8 cellular contexts compared by ENCODE assay signal in the genomic region with DNA sequence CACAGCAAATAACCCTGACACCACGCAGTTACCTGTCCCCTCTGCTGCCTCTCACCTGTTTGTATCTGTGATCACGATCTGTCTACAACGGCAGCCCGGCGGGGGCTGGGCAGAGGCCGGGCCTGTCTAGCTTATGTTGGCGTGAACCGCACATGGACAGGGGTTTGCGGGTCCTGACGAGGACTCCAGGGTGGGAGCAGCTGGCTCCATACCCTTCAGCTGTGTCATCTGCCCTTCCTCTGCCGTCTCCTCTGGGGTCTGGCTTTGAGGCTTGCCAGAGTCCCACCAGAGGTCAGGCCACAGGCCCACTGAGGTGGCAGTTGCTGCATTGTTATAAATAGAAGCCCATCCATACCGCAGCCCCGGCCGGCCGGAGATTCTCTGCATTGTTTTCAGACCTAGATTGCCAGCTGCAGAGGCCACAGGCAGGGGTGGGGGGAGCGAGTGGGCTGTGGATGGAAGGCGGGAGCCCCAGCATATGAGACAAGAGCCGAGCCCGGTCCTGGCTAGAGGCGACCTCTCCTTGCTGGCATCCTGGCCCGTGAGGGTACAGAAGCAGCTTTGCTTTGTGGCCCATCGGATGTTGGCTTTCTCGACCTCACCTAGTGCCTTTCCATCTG. TPM values are rescaled to one million over a fixed set of nuclear protein-coding genes. Genes with fewer than 3 reads are reported as not detected.
DNase-seq lines count a peak whose midpoint lies in the region; ATAC-seq and TF ChIP-seq lines count a peak whose summit lies in the region.

No MANE protein-coding gene starts in this region.

- H3K9me3 Mint-ChIP-seq in activated B cell treated with CpG ODN at 0.5 μM for 24 hours = peaks cover 4% of the 10 kb centered on the region
- H3K9me3 Mint-ChIP-seq in stimulated activated effector memory CD8-positive, alpha-beta T cell treated with anti-CD3 and anti-CD28 coated beads, Interleukin-12 subunit alpha, Interleukin-12 subunit beta, amount 100 ng/mL, for 72 hours = no peaks in the 10 kb centered on the region

- H3K27me3 Mint-ChIP-seq in activated B cell treated with CpG ODN at 0.5 μM for 24 hours = no peaks in the 10 kb centered on the region

- H3K36me3 Mint-ChIP-seq in activated B cell treated with CpG ODN at 0.5 μM for 24 hours (ENCODE audit: low read depth) = peaks cover 25% of the 10 kb centered on the region
- peaks cover 21% of the 10 kb centered on the region for H3K36me3 Mint-ChIP-seq in stimulated activated effector memory CD8-positive, alpha-beta T cell treated with anti-CD3 and anti-CD28 coated beads, Interleukin-12 subunit alpha, Interleukin-12 subunit beta, amount 100 ng/mL, for 72 hours

- POLR2A ChIA-PET in activated B cell treated with CpG ODN at 0.5 μM for 24 hours (lab: Charles Lee) = interaction anchor here (1.0 to 7.4 kb wide), 8 partner anchors 9 to 135 kb away, joined by 4 to 128 read pairs (median 10); a partner anchor contains a TSS

- DNase-seq in activated B cell treated with CpG ODN at 0.5 μM for 24 hours = peak; percentile 26
- peak; percentile 43 for DNase-seq in hepatic stellate cell (ENCODE audit: low spot score)
- no peak for DNase-seq in stimulated activated effector memory CD8-positive, alpha-beta T cell treated with anti-CD3 and anti-CD28 coated beads, Interleukin-12 subunit alpha, Interleukin-12 subunit beta, amount 100 ng/mL, for 72 hours (ENCODE audit: low spot score in 2 of 2)
- DNase-seq in NCI-H2196 treated with DMSO at 0.1 percent for 48 hours (lab: John Stamatoyannopoulos, UW; ENCODE audit: unreplicated experiment) = no peak
- DNase-seq in NCI-H1092 treated with DMSO at 0.1 percent for 48 hours (lab: John Stamatoyannopoulos, UW) = no peak

- intact Hi-C loops in activated B cell treated with CpG ODN at 0.5 μM for 24 hours (cut with micrococcal nuclease) = loop anchor here (1.0 to 10.0 kb wide), 3 partner anchors 14 to 96 kb away; no protein-coding TSS in a partner anchor

- peaks cover 17% of the 10 kb centered on the region for H3K4me1 Mint-ChIP-seq in activated B cell treated with CpG ODN at 0.5 μM for 24 hours
- peaks cover 40% of the 10 kb centered on the region for H3K4me1 Mint-ChIP-seq in stimulated activated effector memory CD8-positive, alpha-beta T cell treated with anti-CD3 and anti-CD28 coated beads, Interleukin-12 subunit alpha, Interleukin-12 subunit beta, amount 100 ng/mL, for 72 hours

- TF ChIP-seq CTCF in activated B cell treated with CpG ODN at 0.5 μM for 24 hours (IDR thresholded peaks at IDR 0.05) = no peak

- H3K27ac Mint-ChIP-seq in activated B cell treated with CpG ODN at 0.5 μM for 24 hours = peak overlapping the region; percentile 96
- peak overlapping the region; percentile 97 for H3K27ac Mint-ChIP-seq in stimulated activated effector memory CD8-positive, alpha-beta T cell treated with anti-CD3 and anti-CD28 coated beads, Interleukin-12 subunit alpha, Interleukin-12 subunit beta, amount 100 ng/mL, for 72 hours

- peak overlapping the region; percentile 87 for H3K4me3 Mint-ChIP-seq in activated B cell treated with CpG ODN at 0.5 μM for 24 hours
- H3K4me3 Mint-ChIP-seq in stimulated activated effector memory CD8-positive, alpha-beta T cell treated with anti-CD3 and anti-CD28 coated beads, Interleukin-12 subunit alpha, Interleukin-12 subunit beta, amount 100 ng/mL, for 72 hours = peak overlapping the region; percentile 73

- peak; percentile 4 for ATAC-seq in GM18517 (IDR thresholded peaks at IDR 0.05; ENCODE audit: unreplicated experiment)
- peak; percentile 13 for ATAC-seq in HG02852 (IDR thresholded peaks at IDR 0.05; ENCODE audit: unreplicated experiment)
- ATAC-seq in activated B cell treated with CpG ODN at 0.5 μM for 24 hours (ENCODE audit: low read depth) = peak; percentile 32
- peak; percentile 4 for ATAC-seq in stimulated activated effector memory CD8-positive, alpha-beta T cell treated with anti-CD3 and anti-CD28 coated beads, Interleukin-12 subunit alpha, Interleukin-12 subunit beta, amount 100 ng/mL, for 72 hours
- no peak for ATAC-seq in HG03457 (IDR thresholded peaks at IDR 0.05; ENCODE audit: unreplicated experiment)

- CTCF ChIA-PET in activated B cell treated with CpG ODN at 0.5 μM for 24 hours (lab: Charles Lee) = interaction anchor here (1.1 to 1.7 kb wide), 3 partner anchors 38 to 98 kb away, joined by 3 to 5 read pairs (median 5); a partner anchor contains a TSS

RNA-seq across cellular contexts. Expression of a gene that starts 37.8 kb away (rescaled TPM):
- total RNA-seq in activated B cell treated with CpG ODN at 0.5 μM for 24 hours = 20.6 and 22.9 TPM in 2 replicates

RNA-seq across cellular contexts. Expression of a gene that starts 51.0 kb away (rescaled TPM):
- total RNA-seq in activated B cell treated with CpG ODN at 0.5 μM for 24 hours = 0.39 and 0.53 TPM in 2 replicates

Comparison
In these comparisons a context has a peak if more than half of its experiments do, and no peak if none do; other contexts are left out.
1. DNase-seq: peak in activated B cell treated with CpG ODN at 0.5 μM for 24 hours (single experiment) and hepatic stellate cell (single experiment); none in stimulated activated effector memory CD8-positive, alpha-beta T cell treated with anti-CD3 and anti-CD28 coated beads, Interleukin-12 subunit alpha, Interleukin-12 subunit beta, amount 100 ng/mL, for 72 hours (0 of 2), NCI-H2196 treated with DMSO at 0.1 percent for 48 hours (single experiment) and NCI-H1092 treated with DMSO at 0.1 percent for 48 hours (single experiment).